In genomic region chr4:89316187-89316586, GRCh38 we compare ENCODE assay signal across 16 cellular contexts. TPM values are rescaled to one million over a fixed set of nuclear protein-coding genes. Genes with fewer than 3 reads are reported as not detected.
DNase-seq lines count a peak whose midpoint lies in the region; ATAC-seq and TF ChIP-seq lines count a peak whose summit lies in the region.
"Had no signal": no experiment of that assay in that cellular context is flagged by ENCODE, and none has a peak within 500 bp of the region (broad histone marks: within the 10 kb centered on the region; RNA-seq: fewer than 3 reads in every experiment).

No MANE protein-coding gene starts in this region.

- intact Hi-C loops in activated T-helper 1 cell treated with anti-CD3 and anti-CD28 coated beads, Interleukin-12 subunit alpha, Interleukin-12 subunit beta, Interleukin-2, Interleukin-4 antibody, amounts not matched to agents 30 ng/mL and 10 ng/mL and 1 ng/mL, durations not matched to agents 14 hours and 24 hours and 36 hours (cut with micrococcal nuclease): loop anchor here (5.0 kb wide), 2 partner anchors 34 to 156 kb away; no protein-coding TSS in a partner anchor
- intact Hi-C loops in lower lobe of right lung (cut with DNase I): no loop called here
- intact Hi-C loops in tibial artery (cut with DNase I; ENCODE audit: low total_unique reads): no loop called here

- no peak for TF ChIP-seq CTCF in lower lobe of right lung (IDR thresholded peaks at IDR 0.05)
- no peak for TF ChIP-seq CTCF in tibial artery (IDR thresholded peaks at IDR 0.05)

- H3K36me3 Mint-ChIP-seq in CD4-positive, CD25-positive, alpha-beta regulatory T cell: no peaks in the 10 kb centered on the region
- peaks cover 6% of the 10 kb centered on the region for H3K36me3 Mint-ChIP-seq in activated T-helper 1 cell treated with anti-CD3 and anti-CD28 coated beads, Interleukin-12 subunit alpha, Interleukin-12 subunit beta, Interleukin-2, Interleukin-4 antibody, amounts not matched to agents 30 ng/mL and 10 ng/mL and 1 ng/mL, durations not matched to agents 14 hours and 24 hours and 36 hours (ENCODE audit: low read depth)

- H3K9me3 ChIP-seq in CD4-positive, CD25-positive, alpha-beta regulatory T cell (ENCODE audit: control insufficient read depth in 2 of 2, low read length in 2 of 2): no peaks in the 10 kb centered on the region
- H3K9me3 ChIP-seq in lower lobe of right lung (no peaks in the 10 kb centered on the region), tibial artery (no peaks in the 10 kb centered on the region)
- H3K9me3 ChIP-seq: breast epithelium, HAP-1 had no signal

- no peak for DNase-seq in CD4-positive, CD25-positive, alpha-beta regulatory T cell
- peak; percentile 28 for DNase-seq in HCEC 1CT
- DNase-seq in activated T-helper 1 cell treated with anti-CD3 and anti-CD28 coated beads, Interleukin-12 subunit alpha, Interleukin-12 subunit beta, Interleukin-2, Interleukin-4 antibody, amounts not matched to agents 30 ng/mL and 10 ng/mL and 1 ng/mL, durations not matched to agents 14 hours and 24 hours and 36 hours (ENCODE audit: low spot score): no peak
- DNase-seq in lower lobe of right lung: no peak
- no peak for DNase-seq in tibial artery
- DNase-seq in UCSD-AML1 (lab: John Stamatoyannopoulos, UW; ENCODE audit: unreplicated experiment): no peak
- DNase-seq in NCI-H510A treated with DMSO at 0.1 percent for 48 hours (lab: John Stamatoyannopoulos, UW): no peak
- DNase-seq in effector CD4-positive, alpha-beta T cell: no peak
- DNase-seq: activated T-cell treated with anti-CD3 and anti-CD28 coated beads, Interleukin-2, amount 50 U/mL, for 1 hour; COR-L47; midbrain; NCI-H2029; SIG-M5 had no signal

- no peaks in the 10 kb centered on the region for H3K27me3 ChIP-seq in CD4-positive, CD25-positive, alpha-beta regulatory T cell (ENCODE audit: control insufficient read depth, insufficient read depth, low read length)
- no peaks in the 10 kb centered on the region for H3K27me3 ChIP-seq in lower lobe of right lung (ENCODE audit: low read depth)
- H3K27me3 ChIP-seq in tibial artery: no peaks in the 10 kb centered on the region
- H3K27me3 ChIP-seq: breast epithelium had no signal

- peak overlapping the region; percentile 82 to 95 (median 91) for H3K27ac Mint-ChIP-seq in CD4-positive, CD25-positive, alpha-beta regulatory T cell
- peak overlapping the region; percentile 84 for H3K27ac Mint-ChIP-seq in activated T-helper 1 cell treated with anti-CD3 and anti-CD28 coated beads, Interleukin-12 subunit alpha, Interleukin-12 subunit beta, Interleukin-2, Interleukin-4 antibody, amounts not matched to agents 30 ng/mL and 10 ng/mL and 1 ng/mL, durations not matched to agents 14 hours and 24 hours and 36 hours

- H3K4me1 Mint-ChIP-seq in CD4-positive, CD25-positive, alpha-beta regulatory T cell: peaks cover 27 to 53% (median 37%) of the 10 kb centered on the region in 4 donors
- H3K4me1 Mint-ChIP-seq in activated T-helper 1 cell treated with anti-CD3 and anti-CD28 coated beads, Interleukin-12 subunit alpha, Interleukin-12 subunit beta, Interleukin-2, Interleukin-4 antibody, amounts not matched to agents 30 ng/mL and 10 ng/mL and 1 ng/mL, durations not matched to agents 14 hours and 24 hours and 36 hours (ENCODE audit: low read depth): peaks cover 45% of the 10 kb centered on the region

- peak overlapping the region; percentile 75 for H3K27ac ChIP-seq in CD4-positive, CD25-positive, alpha-beta regulatory T cell (ENCODE audit: insufficient read depth, low read length, poor library complexity, severe bottlenecking)
- peak overlapping the region; percentile 50 for H3K27ac ChIP-seq in lower lobe of right lung
- H3K27ac ChIP-seq in tibial artery: no peak overlapping the region
- H3K27ac ChIP-seq: breast epithelium had no signal

- H3K4me1 ChIP-seq in CD4-positive, CD25-positive, alpha-beta regulatory T cell (ENCODE audit: control insufficient read depth, insufficient read depth, low read length, poor library complexity, severe bottlenecking): peaks cover 34% of the 10 kb centered on the region
- H3K4me1 ChIP-seq in lower lobe of right lung (peaks cover 18% of the 10 kb centered on the region), tibial artery (no peaks in the 10 kb centered on the region)
- H3K4me1 ChIP-seq: breast epithelium, HAP-1 had no signal

- no peaks in the 10 kb centered on the region for H3K27me3 Mint-ChIP-seq in CD4-positive, CD25-positive, alpha-beta regulatory T cell
- no peaks in the 10 kb centered on the region for H3K27me3 Mint-ChIP-seq in activated T-helper 1 cell treated with anti-CD3 and anti-CD28 coated beads, Interleukin-12 subunit alpha, Interleukin-12 subunit beta, Interleukin-2, Interleukin-4 antibody, amounts not matched to agents 30 ng/mL and 10 ng/mL and 1 ng/mL, durations not matched to agents 14 hours and 24 hours and 36 hours (ENCODE audit: insufficient read depth)

- H3K9me3 Mint-ChIP-seq in CD4-positive, CD25-positive, alpha-beta regulatory T cell: peaks cover 0 to under 1% (median 0%) of the 10 kb centered on the region in 7 donors
- peaks cover 4% of the 10 kb centered on the region for H3K9me3 Mint-ChIP-seq in activated T-helper 1 cell treated with anti-CD3 and anti-CD28 coated beads, Interleukin-12 subunit alpha, Interleukin-12 subunit beta, Interleukin-2, Interleukin-4 antibody, amounts not matched to agents 30 ng/mL and 10 ng/mL and 1 ng/mL, durations not matched to agents 14 hours and 24 hours and 36 hours

- ATAC-seq in CD4-positive, CD25-positive, alpha-beta regulatory T cell (ENCODE audit: low read depth in 2 of 2): no peak
- ATAC-seq in lower lobe of right lung: peak; percentile 74 to 80

- peak overlapping the region in 3 of 4 donors; percentile 47 to 79 (median 60) for H3K4me3 Mint-ChIP-seq in CD4-positive, CD25-positive, alpha-beta regulatory T cell
- peak overlapping the region; percentile 41 for H3K4me3 Mint-ChIP-seq in activated T-helper 1 cell treated with anti-CD3 and anti-CD28 coated beads, Interleukin-12 subunit alpha, Interleukin-12 subunit beta, Interleukin-2, Interleukin-4 antibody, amounts not matched to agents 30 ng/mL and 10 ng/mL and 1 ng/mL, durations not matched to agents 14 hours and 24 hours and 36 hours

- no peaks in the 10 kb centered on the region for H3K36me3 ChIP-seq in CD4-positive, CD25-positive, alpha-beta regulatory T cell (ENCODE audit: control insufficient read depth, insufficient read depth, low read length)
- H3K36me3 ChIP-seq in lower lobe of right lung (no peaks in the 10 kb centered on the region), tibial artery (no peaks in the 10 kb centered on the region)
- H3K36me3 ChIP-seq: breast epithelium, HAP-1 had no signal

- peak overlapping the region; percentile 70 for H3K4me3 ChIP-seq in CD4-positive, CD25-positive, alpha-beta regulatory T cell (ENCODE audit: low read depth, low read length)
- H3K4me3 ChIP-seq in lower lobe of right lung: no peak overlapping the region
- H3K4me3 ChIP-seq in tibial artery: no peak overlapping the region
- H3K4me3 ChIP-seq: breast epithelium, HAP-1 had no signal

RNA-seq across cellular contexts. Expression of gene GPRIN3, which starts 8.6 kb away (rescaled TPM):
- 78.9 TPM for total RNA-seq in CD4-positive, CD25-positive, alpha-beta regulatory T cell
- 10 to 100 TPM; 11.7 to 13.4 (median 12.6) TPM for polyA plus RNA-seq in CD4-positive, CD25-positive, alpha-beta regulatory T cell
- total RNA-seq in activated T-helper 1 cell treated with anti-CD3 and anti-CD28 coated beads, Interleukin-12 subunit alpha, Interleukin-12 subunit beta, Interleukin-2, Interleukin-4 antibody, amounts not matched to agents 30 ng/mL and 10 ng/mL and 1 ng/mL, durations not matched to agents 14 hours and 24 hours and 36 hours: 37.1 and 39.0 TPM in 2 replicates
- total RNA-seq in lower lobe of right lung: 34.2 TPM
- total RNA-seq: osteocyte had no signal

Comparison
In these comparisons a context has a peak if more than half of its experiments do, and no peak if none do; other contexts are left out.
1. ATAC-seq: peak in lower lobe of right lung (2 of 2); none in CD4-positive, CD25-positive, alpha-beta regulatory T cell (0 of 2).
2. H3K27ac ChIP-seq: peak in CD4-positive, CD25-positive, alpha-beta regulatory T cell (single experiment) and lower lobe of right lung (single experiment); none in tibial artery (0 of 2).